In the genomic region with DNA sequence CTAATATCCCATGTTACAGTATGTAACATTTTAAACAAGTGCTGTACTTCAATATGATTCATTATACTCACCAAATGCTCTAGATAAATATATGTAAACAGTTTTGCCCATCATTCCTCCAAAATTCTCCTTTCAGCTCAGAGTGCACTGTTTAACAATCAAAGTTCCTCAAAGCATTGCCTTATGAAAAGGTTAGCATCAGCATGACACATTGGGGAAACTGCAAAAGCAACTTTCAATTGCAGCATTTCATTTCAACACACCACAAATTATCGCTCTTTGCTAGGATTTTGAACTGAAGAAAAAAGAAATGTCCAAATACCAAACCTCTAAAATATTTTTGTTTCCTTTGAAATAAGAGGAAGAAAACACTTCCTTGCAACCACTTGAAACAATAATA, we compare ENCODE assay signal across 20 cellular contexts.
DNase-seq lines count a peak whose midpoint lies in the region; ATAC-seq, FAIRE-seq and TF ChIP-seq lines count a peak whose summit lies in the region.
"Had no signal": no experiment of that assay in that cellular context is flagged by ENCODE, and none has a peak within 500 bp of the region (broad histone marks: within the 10 kb centered on the region; RNA-seq: fewer than 3 reads in every experiment).

No MANE protein-coding gene starts in this region.

- SMC1A ChIA-PET in GM12878 (lab: Charles Lee; ENCODE audit: uncharacterized antibody, unreplicated experiment), result interaction anchor here (1.0 to 1.4 kb wide), 2 partner anchors 9 kb away, joined by 3 to 5 read pairs; no protein-coding TSS in a partner anchor

- H3K4me2 ChIP-seq in GM12878 (ENCODE audit: control insufficient read depth, insufficient read depth), result no peak overlapping the region

- WGBS in GM12878 (ENCODE audit: insufficient coverage, insufficient replicate concordance, low lambda C conversion rate, missing lambda C conversion rate), result 81% methylated on average over 1 of the region's 1 CpG

- peak overlapping the region in 1 of 2 donors; percentile 26 for H3K4me3 Mint-ChIP-seq in CD14-positive monocyte
- H3K4me3 Mint-ChIP-seq: CD8-positive, alpha-beta T cell had no signal

- H3K27ac ChIP-seq in GM12878 (ENCODE audit: control insufficient read depth, insufficient read depth), result no peak overlapping the region
- no peak overlapping the region for H3K27ac ChIP-seq in upper lobe of right lung
- H3K27ac ChIP-seq: C4-2B, GM23248 had no signal

- H3K9ac ChIP-seq in GM12878 (ENCODE audit: control insufficient read depth, insufficient read depth, low read length), result no peak overlapping the region
- H3K9ac ChIP-seq: GM23248 had no signal

- in situ Hi-C loops in GM12878 (cut with MboI), result no loop called here

- peaks cover 2 to 6% of the 10 kb centered on the region in 2 donors for H3K36me3 Mint-ChIP-seq in CD14-positive monocyte

- H3K9me3 Mint-ChIP-seq in CD14-positive monocyte, result peaks cover 6 to 13% (median 10%) of the 10 kb centered on the region in 7 donors

- no peak overlapping the region for H2AFZ ChIP-seq in GM12878 (ENCODE audit: control insufficient read depth, low read depth, low read length)
- H2AFZ ChIP-seq: GM23248 had no signal

- H4K20me1 ChIP-seq in GM12878 (ENCODE audit: control insufficient read depth, insufficient read depth), result no peaks in the 10 kb centered on the region

- H3K4me1 ChIP-seq in GM12878 (ENCODE audit: control insufficient read depth, insufficient read depth, low read length), result no peaks in the 10 kb centered on the region
- H3K4me1 ChIP-seq in upper lobe of right lung, result no peaks in the 10 kb centered on the region
- H3K4me1 ChIP-seq: HAP-1 had no signal

- no peak for TF ChIP-seq POLR2A in GM12878 (IDR thresholded peaks at IDR 0.05; ENCODE audit: low read depth, low read length)

- BruUV-seq in GM12878 (replicated peaks; lab: Mats Ljungman, UMichigan), result no TSS peak

- no peaks in the 10 kb centered on the region for H3K79me2 ChIP-seq in GM12878 (ENCODE audit: control insufficient read depth, insufficient read depth, low read length)

- DNase-seq in AML-193 (lab: John Stamatoyannopoulos, UW) (peak; percentile 6 to 7), CD14-positive monocyte (ENCODE audit: low spot score) (peak; percentile 53), GM12878 (ENCODE audit: low read depth, low spot score) (no peak), upper lobe of right lung (no peak)
- DNase-seq: ACHN; Calu3; CD8-positive, alpha-beta T cell; DMS79 treated with DMSO at 0.1 percent for 48 hours; GF-D8; GM23248; IMR-90 had no signal

- no peak for TF ChIP-seq EP300 in GM12878 (IDR thresholded peaks at IDR 0.05; ENCODE audit: borderline replicate concordance in 1 of 2, control insufficient read depth in 1 of 2, low read depth in 2 of 2, low read length in 2 of 2)

- H3K4me3 ChIP-seq in GM12878 (no peak overlapping the region), upper lobe of right lung (no peak overlapping the region)
- H3K4me3 ChIP-seq: GM23248, HAP-1, K562 had no signal

- CTCF ChIA-PET in GM12878 (lab: Yijun Ruan, JAX), result no interaction called here

- ATAC-seq in GM12878, result peak; percentile 68
- peak; percentile 45 for ATAC-seq in upper lobe of right lung
- no peak for ATAC-seq in HG03354 (IDR thresholded peaks at IDR 0.05; ENCODE audit: poor library complexity, severe bottlenecking, unreplicated experiment)
- ATAC-seq in HG02588 (IDR thresholded peaks at IDR 0.05; ENCODE audit: unreplicated experiment), result no peak
- ATAC-seq: CD8-positive, alpha-beta T cell; K562 had no signal

- no peak for TF ChIP-seq RAD21 in GM12878 (IDR thresholded peaks at IDR 0.05; ENCODE audit: insufficient read depth, low read depth, low read length)

- H3K27me3 Mint-ChIP-seq in CD14-positive monocyte (ENCODE audit: low read depth in 3 of 3), result no peaks in the 10 kb centered on the region

- intact Hi-C loops in CD14-positive monocyte (cut with micrococcal nuclease) (loop anchor here in 1 of 2 donors (10.0 kb wide), 1 partner anchor 338 kb away; no protein-coding TSS in a partner anchor), GM12878 (cut with micrococcal nuclease; ENCODE audit: unreplicated experiment) (no loop called here), upper lobe of right lung (cut with DNase I) (no loop called here)

- H3K36me3 ChIP-seq in GM12878 (ENCODE audit: control insufficient read depth in 2 of 2, insufficient read depth in 2 of 2, low read length in 1 of 2), result no peaks in the 10 kb centered on the region
- no peaks in the 10 kb centered on the region for H3K36me3 ChIP-seq in upper lobe of right lung
- H3K36me3 ChIP-seq: HAP-1 had no signal

- H3K9me3 ChIP-seq in GM12878 (replicated peaks; ENCODE audit: control insufficient read depth, insufficient read depth, low read length) (no peaks in the 10 kb centered on the region; the same call in 2 of the 3 replicates), upper lobe of right lung (no peaks in the 10 kb centered on the region)
- H3K9me3 ChIP-seq: HAP-1 had no signal

- RAD21 ChIA-PET in GM12878 (lab: Charles Lee; ENCODE audit: unreplicated experiment), result no interaction called here

- TF ChIP-seq CTCF in CD14-positive monocyte (IDR thresholded peaks at IDR 0.05) (no peak), GM12878 (IDR thresholded peaks at IDR 0.05 in 2 of 3, conservative IDR thresholded peaks at IDR 0.05 in 1 of 3; ENCODE audit: control insufficient read depth in 2 of 3, extremely low read depth in 1 of 3, insufficient read depth in 1 of 3, low read depth in 3 of 3, low read length in 3 of 3) (no peak), upper lobe of right lung (IDR thresholded peaks at IDR 0.05) (no peak)

- POLR2A ChIA-PET in GM12878 (lab: Charles Lee), result no interaction called here

- H3K27me3 ChIP-seq in GM12878 (replicated peaks in 1 of 2; ENCODE audit: control insufficient read depth in 2 of 2, insufficient read depth in 2 of 2, low read length in 1 of 2) (no peaks in the 10 kb centered on the region), upper lobe of right lung (no peaks in the 10 kb centered on the region)

- peak overlapping the region; percentile 79 to 91 (median 87) for H3K27ac Mint-ChIP-seq in CD14-positive monocyte
- H3K27ac Mint-ChIP-seq: CD8-positive, alpha-beta T cell had no signal

- peaks cover 46% of the 10 kb centered on the region for H3K4me1 Mint-ChIP-seq in CD14-positive monocyte

- no peak for FAIRE-seq in GM12878 (lab: Jason Lieb, UNC)
- FAIRE-seq: A204.1, GM12891, GM19239, HTR-8/SVneo, K562 had no signal

TF ChIP-seq in GM12878, 131 proteins besides CTCF, POLR2A, EP300 and RAD21:
- TF ChIP-seq ZNF207 (IDR thresholded peaks at IDR 0.05; ENCODE audit: borderline replicate concordance) (no peak), SMAD5 (IDR thresholded peaks at IDR 0.05; ENCODE audit: low read depth) (no peak), ZZZ3 (IDR thresholded peaks at IDR 0.05; ENCODE audit: control insufficient read depth, insufficient read length, low read depth) (no peak)
- TF ChIP-seq, protein P1, sequence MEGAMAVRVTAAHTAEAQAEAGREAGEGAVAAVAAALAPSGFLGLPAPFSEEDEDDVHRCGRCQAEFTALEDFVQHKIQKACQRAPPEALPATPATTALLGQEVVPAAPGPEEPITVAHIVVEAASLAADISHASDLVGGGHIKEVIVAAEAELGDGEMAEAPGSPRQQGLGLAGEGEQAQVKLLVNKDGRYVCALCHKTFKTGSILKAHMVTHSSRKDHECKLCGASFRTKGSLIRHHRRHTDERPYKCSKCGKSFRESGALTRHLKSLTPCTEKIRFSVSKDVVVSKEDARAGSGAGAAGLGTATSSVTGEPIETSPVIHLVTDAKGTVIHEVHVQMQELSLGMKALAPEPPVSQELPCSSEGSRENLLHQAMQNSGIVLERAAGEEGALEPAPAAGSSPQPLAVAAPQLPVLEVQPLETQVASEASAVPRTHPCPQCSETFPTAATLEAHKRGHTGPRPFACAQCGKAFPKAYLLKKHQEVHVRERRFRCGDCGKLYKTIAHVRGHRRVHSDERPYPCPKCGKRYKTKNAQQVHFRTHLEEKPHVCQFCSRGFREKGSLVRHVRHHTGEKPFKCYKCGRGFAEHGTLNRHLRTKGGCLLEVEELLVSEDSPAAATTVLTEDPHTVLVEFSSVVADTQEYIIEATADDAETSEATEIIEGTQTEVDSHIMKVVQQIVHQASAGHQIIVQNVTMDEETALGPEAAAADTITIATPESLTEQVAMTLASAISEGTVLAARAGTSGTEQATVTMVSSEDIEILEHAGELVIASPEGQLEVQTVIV (IDR thresholded peaks at IDR 0.05; ENCODE audit: borderline replicate concordance, partially characterized antibody), result no peak
TF ChIP-seq in GM12878: peak in this region for 0.

Comparison
In these comparisons a context has a peak if more than half of its experiments do, and no peak if none do; other contexts are left out.
1. DNase-seq: peak in AML-193 (2 of 2) and CD14-positive monocyte (single experiment); none in GM12878 (single experiment) and upper lobe of right lung (single experiment).
2. ATAC-seq: peak in GM12878 (single experiment) and upper lobe of right lung (single experiment); none in HG03354 (single experiment) and HG02588 (single experiment).